ENCODE assay signal across 28 cellular contexts in the genomic region with DNA sequence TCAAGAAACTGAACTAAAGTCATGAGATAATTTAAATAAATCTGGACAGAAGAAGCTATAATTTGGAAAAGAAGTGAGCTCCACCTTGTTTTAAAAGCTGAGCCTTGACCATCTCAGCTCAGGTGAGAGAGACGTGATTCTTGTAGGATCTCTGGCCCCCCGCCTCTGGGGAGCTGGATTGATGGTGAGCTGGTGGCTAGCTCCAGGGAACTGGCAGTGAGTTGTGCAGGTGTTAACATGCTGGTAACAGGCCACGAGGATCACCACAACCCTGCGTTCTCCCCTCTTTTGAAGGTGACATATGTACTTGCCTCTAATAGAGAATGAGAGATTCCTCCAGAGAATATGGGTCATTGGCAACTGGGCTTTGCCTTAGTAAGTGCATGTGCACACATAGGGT.
"Had no signal": no experiment of that assay in that cellular context is flagged by ENCODE, and none has a peak within 500 bp of the region (broad histone marks: within the 10 kb centered on the region; RNA-seq: fewer than 3 reads in every experiment).

No MANE protein-coding gene starts in this region.

- H3K9me3 ChIP-seq: MG63 had no signal

- DNase-seq: Karpas-422, Kasumi-1, MG63, MM.1S, MV-4-11, NCI-H1048, NCI-H1105, NCI-H1105 treated with DMSO at 0.1 percent for 48 hours, NCI-H1417, NCI-H1417 treated with DMSO at 0.1 percent for 48 hours, NCI-H1436, NCI-H1436 treated with DMSO at 0.1 percent for 48 hours, NCI-H146, NCI-H187, NCI-H187 treated with DMSO at 0.1 percent for 48 hours, NCI-H1930, NCI-H2029, NCI-H2029 treated with DMSO at 0.1 percent for 48 hours, NCI-H2081, NCI-H2081 treated with DMSO at 0.1 percent for 48 hours, NCI-H2107, NCI-H2227 treated with DMSO at 0.1 percent for 48 hours, NCI-H226, NCI-H345, NCI-H446, NCI-H446 treated with DMSO at 0.1 percent for 48 hours, NCI-H510A, NCI-H510A treated with DMSO at 0.1 percent for 48 hours had no signal

- H3K4me3 ChIP-seq: MG63 had no signal

- H3K36me3 ChIP-seq: MG63 had no signal

- H3K27me3 ChIP-seq: MG63 had no signal
